ENCODE assay signal across 34 cellular contexts in genomic region chr16:25544294-25544693, GRCh38.
"Had no signal": no experiment of that assay in that cellular context is flagged by ENCODE, and none has a peak within 500 bp of the region (broad histone marks: within the 10 kb centered on the region; RNA-seq: fewer than 3 reads in every experiment).

No MANE protein-coding gene starts in this region.

- H3K27ac ChIP-seq: adrenal gland, ascending aorta, body of pancreas, brain microvascular endothelial cell, breast epithelium, cardiac muscle cell had no signal

- H3K9me3 ChIP-seq: adrenal gland, ascending aorta, body of pancreas had no signal

- H3K4me3 ChIP-seq: adrenal gland, ascending aorta, body of pancreas, breast epithelium, cardiac muscle cell had no signal

- ATAC-seq: activated naive CD4-positive, alpha-beta T cell treated with anti-CD3 and anti-CD28 coated beads, Interleukin-2, amount 50 U/mL, for 72 hours; activated naive CD8-positive, alpha-beta T cell treated with anti-CD3 and anti-CD28 coated beads, Interleukin-2, amount 50 U/mL, for 24 hours; activated T-cell treated with anti-CD3 and anti-CD28 coated beads, Interleukin-2, amount 50 U/mL, for 4 hours; activated T-cell treated with anti-CD3 and anti-CD28 coated beads, Interleukin-2, amount 50 U/mL, for 72 hours; activated T-helper 17 cell treated with anti-CD3 and anti-CD28 coated beads, Interleukin-2, amount 50 U/mL, for 72 hours; body of pancreas had no signal

- H3K27me3 ChIP-seq: adrenal gland, ascending aorta, body of pancreas, brain microvascular endothelial cell, breast epithelium, cardiac muscle cell had no signal

- FAIRE-seq: astrocyte, bronchial epithelial cell had no signal

- DNase-seq: activated effector memory CD4-positive, alpha-beta T cell treated with anti-CD3 and anti-CD28 coated beads, Interleukin-2, amount 50 U/mL, for 16 hours; activated effector memory CD4-positive, alpha-beta T cell treated with Interleukin-2 at 50 U/mL for 16 hours; activated gamma-delta T cell; activated gamma-delta T cell treated with Interleukin-2 at 50 U/mL for 16 hours; activated naive CD4-positive, alpha-beta T cell; activated naive CD4-positive, alpha-beta T cell treated with anti-CD3 and anti-CD28 coated beads for 36 hours; activated naive CD4-positive, alpha-beta T cell treated with anti-CD3 and anti-CD28 coated beads, Interleukin-2, amount 10 ng/mL, durations not matched to agents 7 days and 5 days; activated naive CD4-positive, alpha-beta T cell treated with anti-CD3 and anti-CD28 coated beads, Interleukin-2, amount 50 U/mL, for 16 hours; activated naive CD4-positive, alpha-beta T cell treated with Interleukin-2 at 50 U/mL for 16 hours; activated naive CD8-positive, alpha-beta T cell treated with anti-CD3 and anti-CD28 coated beads for 36 hours; activated naive CD8-positive, alpha-beta T cell treated with anti-CD3 and anti-CD28 coated beads, Interleukin-2, amount 10 ng/mL, durations not matched to agents 7 days and 5 days; activated naive CD8-positive, alpha-beta T cell treated with anti-CD3 and anti-CD28 coated beads, Interleukin-2, amount 50 U/mL, for 24 hours; activated T-cell treated with anti-CD3 and anti-CD28 coated beads, Interleukin-2, amount 50 U/mL, for 1 hour; activated T-cell treated with anti-CD3 and anti-CD28 coated beads, Interleukin-2, amount 50 U/mL, for 24 hours; activated T-cell treated with anti-CD3 and anti-CD28 coated beads, Interleukin-2, amount 50 U/mL, for 4 hours; activated T-cell treated with anti-CD3 and anti-CD28 coated beads, Interleukin-2, amount 50 U/mL, for 48 hours; activated T-cell treated with anti-CD3 and anti-CD28 coated beads, Interleukin-2, amount 50 U/mL, for 72 hours; adrenal gland; amniotic stem cell; amygdala; anterior cingulate cortex; aorta; body of pancreas; brain microvascular endothelial cell; caudate nucleus; central memory CD4-positive, alpha-beta T cell; cerebellar nuclear complex had no signal

- H3K4me1 ChIP-seq: adrenal gland, ascending aorta, body of pancreas, breast epithelium had no signal

- H3K36me3 ChIP-seq: adrenal gland, ascending aorta, brain microvascular endothelial cell, breast epithelium, cardiac muscle cell had no signal
